ENCODE assay signal across 8 cellular contexts in the genomic region with DNA sequence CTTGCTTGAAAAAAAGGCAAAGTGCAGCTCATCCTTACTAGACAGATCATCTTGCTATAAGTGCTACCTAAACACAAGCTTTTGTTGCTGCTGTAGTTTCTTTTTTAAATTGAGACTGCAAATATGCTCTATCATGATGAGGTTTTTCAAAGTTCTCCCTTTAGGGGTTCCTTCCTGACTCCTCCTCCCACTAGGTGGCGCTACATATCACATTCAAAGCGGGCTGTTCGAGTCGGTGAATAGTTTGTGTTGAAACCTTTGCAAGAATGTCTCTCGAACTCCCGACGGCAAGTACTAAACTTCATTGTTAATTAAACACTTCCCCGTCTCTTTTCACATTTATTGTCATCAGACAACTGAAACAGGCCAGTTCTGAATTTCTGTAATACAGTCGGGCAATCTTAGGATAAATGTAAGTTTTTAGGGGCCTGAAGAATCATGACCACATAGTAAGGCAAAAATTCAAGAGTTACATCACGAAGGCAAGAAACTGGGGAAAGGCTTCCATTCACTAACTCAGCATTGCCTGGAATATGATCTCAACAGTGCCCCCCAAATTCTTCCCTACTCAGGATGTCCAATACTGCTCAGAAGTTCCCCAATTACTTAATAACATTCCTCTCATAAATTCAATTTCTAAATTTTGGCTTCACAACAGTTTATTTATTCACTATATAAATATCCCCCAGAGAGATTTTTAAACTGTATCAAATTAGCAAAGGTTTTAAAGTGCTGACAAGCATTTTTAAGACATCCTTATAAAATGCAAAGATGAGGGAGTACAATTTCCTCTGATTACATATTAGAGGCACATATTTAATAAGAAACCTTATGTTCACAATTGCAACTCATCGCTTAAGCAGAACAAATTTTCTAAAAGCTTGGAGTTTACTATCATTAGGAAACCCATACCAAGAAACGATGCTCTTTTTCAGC. TPM values are rescaled to one million over a fixed set of nuclear protein-coding genes. Genes with fewer than 3 reads are reported as not detected.
A peak's percentile ranks its signal among the peaks of the same experiment; 100 is the strongest.
DNase-seq lines count a peak whose midpoint lies in the region; ATAC-seq, FAIRE-seq and TF ChIP-seq lines count a peak whose summit lies in the region.

No MANE protein-coding gene starts in this region.

- H3K9me1 ChIP-seq in keratinocyte (ENCODE audit: control insufficient read depth, extremely low read depth, insufficient read depth, low read length): no peaks in the 10 kb centered on the region

- H3K27ac ChIP-seq in keratinocyte (ENCODE audit: control insufficient read depth, insufficient read depth, low read length): no peak overlapping the region

- H3K27me3 ChIP-seq in keratinocyte (ENCODE audit: control insufficient read depth, extremely low read depth, insufficient read depth, low read length): peaks cover 2% of the 10 kb centered on the region

- peak; percentile 76 for TF ChIP-seq CTCF in WI38 (IDR thresholded peaks at IDR 0.05; ENCODE audit: low read depth, low read length)
- peak; percentile 72 to 76 (median 74) for TF ChIP-seq CTCF in keratinocyte (optimal IDR thresholded peaks at IDR 0.05 in 1 of 3, IDR thresholded peaks at IDR 0.05 in 1 of 3, conservative IDR thresholded peaks at IDR 0.05 in 1 of 3; ENCODE audit: extremely low read depth in 1 of 3, insufficient read depth in 2 of 3, low read length in 3 of 3)

- H3K4me3 ChIP-seq in WI38 (ENCODE audit: low read depth, low read length): peak overlapping the region; percentile 47
- no peak overlapping the region for H3K4me3 ChIP-seq in keratinocyte (ENCODE audit: control insufficient read depth in 2 of 3, extremely low read depth in 1 of 3, insufficient read depth in 2 of 3, low read depth in 1 of 3, low read length in 3 of 3)

- H2AFZ ChIP-seq in keratinocyte (ENCODE audit: control insufficient read depth, low read length): no peak overlapping the region

- H3K9ac ChIP-seq in keratinocyte (ENCODE audit: control insufficient read depth, extremely low read depth, insufficient read depth, low read length): no peak overlapping the region

- H3K79me2 ChIP-seq in keratinocyte (ENCODE audit: control insufficient read depth, insufficient read depth, low read length): no peaks in the 10 kb centered on the region

- DNase-seq in ACHN (peak; percentile 93), NCI-H1694 (lab: John Stamatoyannopoulos, UW) (peak; percentile 39), T47D (ENCODE audit: low read depth in 1 of 2, low spot score in 1 of 2) (peak; percentile 55 to 80), keratinocyte (ENCODE audit: low read depth, low spot score) (peak; percentile 28)
- DNase-seq in stimulated activated CD4-positive, alpha-beta T cell treated with anti-CD3 and anti-CD28 coated beads, Interleukin-1b, Interleukin-23, amount 100 ng/mL, for 48 hours: peak; percentile 78

- H3K9me3 ChIP-seq in keratinocyte (ENCODE audit: control insufficient read depth, low read depth, low read length): no peaks in the 10 kb centered on the region

- ATAC-seq in GM19035 (IDR thresholded peaks at IDR 0.05; ENCODE audit: unreplicated experiment) (peak; percentile 62), HG03045 (IDR thresholded peaks at IDR 0.05; ENCODE audit: unreplicated experiment) (no peak)

- H3K4me1 ChIP-seq in keratinocyte (ENCODE audit: control insufficient read depth, extremely low read depth, insufficient read depth, low read length): no peaks in the 10 kb centered on the region

- no peak overlapping the region for H3K4me2 ChIP-seq in keratinocyte (ENCODE audit: control insufficient read depth, extremely low read depth, insufficient read depth, low read depth, low read length)

- no peaks in the 10 kb centered on the region for H4K20me1 ChIP-seq in keratinocyte (ENCODE audit: control insufficient read depth, extremely low read depth, insufficient read depth, low read length)

- peak; percentile 94 for FAIRE-seq in keratinocyte (lab: Jason Lieb, UNC)

- in situ Hi-C loops in ACHN (cut with HindIII; ENCODE audit: low pct_ligation_motif_present, low pct_unique_long_range_greater_than_20kb, low sequenced_read_pairs) (loop anchor here (25.0 kb wide), 1 partner anchor 717 kb away; a partner anchor contains a TSS), T47D (cut with HindIII; ENCODE audit: low pct_unique_long_range_greater_than_20kb, low sequenced_read_pairs) (no loop called here)

- dilution Hi-C loops in keratinocyte (cut with MboI; ENCODE audit: extremely low pct_ligation_motif_present, low sequenced_read_pairs): no loop called here

- no peaks in the 10 kb centered on the region for H3K36me3 ChIP-seq in keratinocyte (ENCODE audit: control insufficient read depth in 2 of 2, extremely low read depth in 1 of 2, insufficient read depth in 2 of 2, low read length in 2 of 2)

RNA-seq across cellular contexts. Expression of a gene that starts 6.7 kb away (rescaled TPM):
- polyA plus RNA-seq in keratinocyte: 0.04 to 0.42 TPM (median 0.29 TPM) in 3 replicates
- not detected for polyA plus RNA-seq in keratinocyte (2011; ENCODE audit: low read depth)
- polyA plus RNA-seq in keratinocyte (2011; cell fraction: cytosol; rRNA removed): 0.24 and 0.30 TPM in 2 replicates
- 0.45 and 1.2 TPM in 2 replicates for polyA plus RNA-seq in keratinocyte (2011; cell fraction: nucleus; rRNA removed)
- polyA plus RNA-seq in keratinocyte (2012; ENCODE audit: low replicate concordance): 0.30 and 0.71 TPM in 2 replicates
- polyA minus RNA-seq in keratinocyte: 0.35 to 0.86 TPM in 2 of 3 replicates, not detected in the other
- 5.2 TPM for polyA minus RNA-seq in keratinocyte (2011; cell fraction: cytosol; rRNA and poly(A)+ RNA removed)
- 2.0 and 2.2 TPM in 2 replicates for polyA minus RNA-seq in keratinocyte (2011; cell fraction: nucleus; rRNA and poly(A)+ RNA removed)

Comparison
In these comparisons a context has a peak if more than half of its experiments do, and no peak if none do; other contexts are left out.
1. DNase-seq: peak in every context shown above with its lines; median percentile 93 in ACHN; 78 in stimulated activated CD4-positive, alpha-beta T cell treated with anti-CD3 and anti-CD28 coated beads, Interleukin-1b, Interleukin-23, amount 100 ng/mL, for 48 hours; 68 in T47D; 39 in NCI-H1694; 28 in keratinocyte.